In genomic region chr9:133286523-133286922, GRCh38 we compare ENCODE assay signal across 18 cellular contexts.
"Had no signal": no experiment of that assay in that cellular context is flagged by ENCODE, and none has a peak within 500 bp of the region (broad histone marks: within the 10 kb centered on the region; RNA-seq: fewer than 3 reads in every experiment).

No MANE protein-coding gene starts in this region.

- DNase-seq: activated CD4-positive, CD25-positive, alpha-beta regulatory T cell treated with anti-CD3 and anti-CD28 coated beads, Interleukin-2, amount 50 U/mL, for 72 hours; activated naive CD4-positive, alpha-beta T cell treated with anti-CD3 and anti-CD28 coated beads for 36 hours; activated naive CD8-positive, alpha-beta T cell treated with anti-CD3 and anti-CD28 coated beads, Interleukin-2, amount 50 U/mL, for 24 hours; caudate nucleus; colonic mucosa; left ventricle myocardium superior; mesenchymal stem cell; naive thymus-derived CD8-positive, alpha-beta T cell; posterior cingulate gyrus; stimulated activated CD4-positive, alpha-beta T cell treated with anti-CD3 and anti-CD28 coated beads, Interleukin-15, amount 100 ng/mL, for 24 hours; stimulated activated CD4-positive, alpha-beta T cell treated with anti-CD3 and anti-CD28 coated beads, Interleukin-4, amount 100 ng/mL, for 24 hours; stimulated activated naive CD4-positive, alpha-beta T cell treated with Interleukin-2 at 50 U/mL for 16 hours; substantia nigra; T1000; uterus had no signal

- FAIRE-seq: keratinocyte had no signal

- H3K4me3 ChIP-seq: ascending aorta, colonic mucosa, tibial nerve, uterus had no signal
